Comparison of ENCODE assay signal across 19 cellular contexts in the genomic region with DNA sequence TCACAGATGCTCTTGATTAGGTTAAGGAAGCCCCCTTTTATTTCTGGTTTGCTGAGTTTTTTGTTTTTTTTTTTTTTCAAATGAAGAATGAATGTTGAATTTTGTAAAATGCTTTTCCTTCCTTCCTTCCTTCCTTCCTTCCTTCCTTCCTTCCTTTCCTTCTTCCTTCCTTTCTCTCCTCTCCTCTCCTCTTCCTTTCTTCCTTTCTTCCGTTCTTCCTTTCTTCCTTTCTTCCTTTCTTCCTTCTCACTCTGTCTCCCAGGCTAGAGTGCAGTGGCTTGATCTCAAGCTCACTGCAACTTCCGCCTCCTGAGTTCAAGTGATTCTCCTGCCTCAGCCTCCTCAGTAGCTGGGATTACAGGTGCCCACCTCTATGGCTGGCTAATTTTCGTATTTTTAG.
"Had no signal": no experiment of that assay in that cellular context is flagged by ENCODE, and none has a peak within 500 bp of the region (broad histone marks: within the 10 kb centered on the region; RNA-seq: fewer than 3 reads in every experiment).

No MANE protein-coding gene starts in this region.

- H3K9me3 ChIP-seq: pancreas, right lobe of liver had no signal

- H3K4me3 Mint-ChIP-seq: nephron had no signal

- H3K27ac ChIP-seq: gastrocnemius medialis, heart right ventricle, pancreas, psoas muscle, right lobe of liver, stomach, thoracic aorta, transverse colon had no signal

- H3K27ac Mint-ChIP-seq: nephron had no signal

- ATAC-seq: esophagus mucosa, gastrocnemius medialis, heart right ventricle, mucosa of descending colon, pancreas, psoas muscle, right lobe of liver had no signal

- H3K36me3 ChIP-seq: gastrocnemius medialis, heart right ventricle, pancreas, right lobe of liver, stomach, thoracic aorta had no signal

- H3K4me3 ChIP-seq: gastrocnemius medialis, heart right ventricle, mucosa of descending colon, pancreas, psoas muscle, right lobe of liver, stomach, thoracic aorta, transverse colon had no signal

- DNase-seq: effector memory CD4-positive, alpha-beta T cell; gastrocnemius medialis; heart right ventricle; hypothalamus; kidney glomerular epithelial cell; mucosa of descending colon; occipital lobe; pancreas; psoas muscle; retina; right lobe of liver; stimulated activated CD4-positive, alpha-beta T cell treated with anti-CD3 and anti-CD28 coated beads, Interleukin-4, amount 100 ng/mL, for 24 hours; stimulated activated naive CD4-positive, alpha-beta T cell; stomach; substantia nigra; transverse colon had no signal
